Comparison of ENCODE assay signal across 8 cellular contexts in the genomic region with DNA sequence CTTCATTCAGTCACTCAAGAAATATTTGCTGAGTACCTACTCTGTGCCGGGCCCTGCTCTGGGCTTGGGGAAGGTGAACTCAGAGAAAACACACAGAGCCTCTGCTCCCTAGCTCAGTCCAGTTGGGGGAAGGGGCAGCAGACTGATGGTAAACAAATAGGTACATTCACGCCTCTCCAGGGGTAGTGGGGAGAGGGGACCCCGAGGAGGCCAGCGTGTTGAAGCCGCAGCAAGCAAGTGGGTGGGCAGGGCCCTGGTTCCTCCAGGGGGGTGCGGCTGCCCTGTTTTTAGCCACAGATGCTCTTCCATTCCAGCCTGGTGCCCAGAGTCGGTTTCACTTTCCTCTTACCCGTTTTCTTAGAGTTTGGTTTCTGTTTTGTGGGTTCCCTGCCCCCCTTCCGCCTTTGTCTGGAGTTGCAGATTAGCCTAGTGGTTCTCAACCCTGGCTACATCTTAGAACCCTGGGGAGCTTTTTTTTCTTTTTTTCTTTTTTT. TPM values are rescaled to one million over a fixed set of nuclear protein-coding genes. Genes with fewer than 3 reads are reported as not detected.
DNase-seq lines count a peak whose midpoint lies in the region; ATAC-seq and TF ChIP-seq lines count a peak whose summit lies in the region.

No MANE protein-coding gene starts in this region.

- H3K4me3 ChIP-seq in effector memory CD4-positive, alpha-beta T cell (ENCODE audit: insufficient read depth, low read depth, low read length, poor library complexity, severe bottlenecking): peak overlapping the region; percentile 31

- peak; percentile 54 for TF ChIP-seq POLR2A in GM15510 (IDR thresholded peaks at IDR 0.05; ENCODE audit: borderline replicate concordance, extremely low read depth, insufficient read length)

- no peaks in the 10 kb centered on the region for H3K9me3 Mint-ChIP-seq in activated B cell treated with CpG ODN at 0.5 μM for 24 hours

- peak overlapping the region; percentile 81 for H3K27ac ChIP-seq in effector memory CD4-positive, alpha-beta T cell (ENCODE audit: insufficient read depth, low read length, poor library complexity, severe bottlenecking)

- no peaks in the 10 kb centered on the region for H3K27me3 ChIP-seq in effector memory CD4-positive, alpha-beta T cell (replicated peaks; ENCODE audit: control insufficient read depth, insufficient read depth, low read length, poor library complexity, severe bottlenecking)

- POLR2A ChIA-PET in activated B cell treated with CpG ODN at 0.5 μM for 24 hours (lab: Charles Lee): interaction anchor here (0.5 to 3.0 kb wide), 12 partner anchors 10 to 216 kb away, joined by 3 to 17 read pairs (median 6); partner anchors contain the start of genes BANF1, CCDC85B, CFL1 and FOSL1

- peak; percentile 45 for DNase-seq in activated B cell treated with CpG ODN at 0.5 μM for 24 hours
- DNase-seq in effector memory CD4-positive, alpha-beta T cell: peak; percentile 63 to 72 (median 63)
- DNase-seq in stimulated activated CD4-positive, alpha-beta T cell treated with anti-CD3 and anti-CD28 coated beads, Interleukin-4, amount 100 ng/mL, for 1 hour: peak; percentile 65
- DNase-seq in 8988T: no peak

- H3K36me3 ChIP-seq in effector memory CD4-positive, alpha-beta T cell (ENCODE audit: control insufficient read depth, insufficient read depth, low read length): peaks cover 2% of the 10 kb centered on the region

- CTCF ChIA-PET in activated B cell treated with CpG ODN at 0.5 μM for 24 hours (lab: Charles Lee): interaction anchor here (0.7 to 1.1 kb wide), 2 partner anchors 38 to 43 kb away, joined by 4 read pairs; partner anchors contain the start of gene CCDC85B

- peaks cover 9% of the 10 kb centered on the region for H3K36me3 Mint-ChIP-seq in activated B cell treated with CpG ODN at 0.5 μM for 24 hours (ENCODE audit: low read depth)

- H3K27ac Mint-ChIP-seq in activated B cell treated with CpG ODN at 0.5 μM for 24 hours: peak overlapping the region; percentile 93

- H3K27me3 Mint-ChIP-seq in activated B cell treated with CpG ODN at 0.5 μM for 24 hours: no peaks in the 10 kb centered on the region

- H3K4me3 Mint-ChIP-seq in activated B cell treated with CpG ODN at 0.5 μM for 24 hours: peak overlapping the region; percentile 79

- H3K9me3 ChIP-seq in effector memory CD4-positive, alpha-beta T cell (ENCODE audit: control insufficient read depth, low read length): no peaks in the 10 kb centered on the region

- peaks cover 15% of the 10 kb centered on the region for H3K4me1 ChIP-seq in effector memory CD4-positive, alpha-beta T cell (ENCODE audit: control insufficient read depth, insufficient read depth, low read length, poor library complexity, severe bottlenecking)

- no peak for TF ChIP-seq CTCF in activated B cell treated with CpG ODN at 0.5 μM for 24 hours (IDR thresholded peaks at IDR 0.05)

- H3K4me1 Mint-ChIP-seq in activated B cell treated with CpG ODN at 0.5 μM for 24 hours: peaks cover 22% of the 10 kb centered on the region

- intact Hi-C loops in activated B cell treated with CpG ODN at 0.5 μM for 24 hours (cut with micrococcal nuclease): loop anchor here (1.0 to 2.0 kb wide), 2 partner anchors 9 to 33 kb away; partner anchors contain the start of genes C11orf68, DRAP1 and SART1

- ATAC-seq in HG03139 (IDR thresholded peaks at IDR 0.05; ENCODE audit: unreplicated experiment) (peak; percentile 76), activated B cell treated with CpG ODN at 0.5 μM for 24 hours (ENCODE audit: low read depth) (peak; percentile 93), GM19395 (IDR thresholded peaks at IDR 0.05; ENCODE audit: unreplicated experiment) (no peak), GM19035 (IDR thresholded peaks at IDR 0.05; ENCODE audit: unreplicated experiment) (no peak)

RNA-seq across cellular contexts. Expression of gene DRAP1, which starts 8.7 kb away (rescaled TPM):
- 64.7 and 75.8 TPM in 2 replicates for total RNA-seq in activated B cell treated with CpG ODN at 0.5 μM for 24 hours

RNA-seq across cellular contexts. Expression of gene C11orf68, which starts 9.1 kb away (rescaled TPM):
- total RNA-seq in activated B cell treated with CpG ODN at 0.5 μM for 24 hours: 28.9 and 31.7 TPM in 2 replicates

RNA-seq across cellular contexts. Expression of gene TSGA10IP, which starts 17.3 kb away (rescaled TPM):
- not detected in 2 replicates for total RNA-seq in activated B cell treated with CpG ODN at 0.5 μM for 24 hours

RNA-seq across cellular contexts. Expression of gene FOSL1, which starts 27.8 kb away (rescaled TPM):
- total RNA-seq in activated B cell treated with CpG ODN at 0.5 μM for 24 hours: 1.0 and 1.4 TPM in 2 replicates

RNA-seq across cellular contexts. Expression of gene SART1, which starts 33.6 kb away (rescaled TPM):
- total RNA-seq in activated B cell treated with CpG ODN at 0.5 μM for 24 hours: 86.6 and 92.3 TPM in 2 replicates

Comparison
In these comparisons a context has a peak if more than half of its experiments do, and no peak if none do; other contexts are left out.
1. ATAC-seq: peak in HG03139 (single experiment) and activated B cell treated with CpG ODN at 0.5 μM for 24 hours (single experiment); none in GM19395 (single experiment) and GM19035 (single experiment).